ENCODE assay signal across 11 cellular contexts in the genomic region with DNA sequence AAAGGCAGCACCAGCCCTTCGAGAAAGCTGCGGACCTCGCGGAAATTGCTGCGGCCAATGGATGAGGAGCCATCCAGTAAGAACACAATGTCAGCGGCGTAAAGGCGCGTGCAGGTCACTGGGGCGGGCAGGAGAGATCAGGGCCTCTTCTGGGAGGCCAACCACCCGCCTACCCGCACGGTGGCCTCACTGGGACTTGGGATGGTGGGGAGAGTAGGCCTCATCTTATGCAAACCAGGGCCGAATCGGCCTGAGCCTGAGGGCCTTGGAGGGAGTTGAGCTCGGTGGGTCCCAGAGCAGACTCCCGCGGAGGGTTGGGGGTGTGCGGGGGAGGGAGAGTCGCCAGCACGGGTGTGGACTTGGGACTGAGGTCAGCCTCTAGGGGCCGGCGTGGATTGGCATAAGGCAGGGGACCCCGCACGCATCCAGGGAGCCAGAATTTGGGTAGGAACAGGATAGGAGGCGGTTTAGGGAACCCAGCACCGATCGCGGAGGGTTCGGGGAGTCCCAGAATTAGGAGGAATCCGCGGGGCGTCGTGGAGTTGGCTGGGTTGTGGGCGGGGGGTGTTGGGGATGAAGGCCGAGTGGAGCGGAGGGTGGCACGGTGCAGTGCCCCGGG. TPM values are rescaled to one million over a fixed set of nuclear protein-coding genes. Genes with fewer than 3 reads are reported as not detected.
DNase-seq lines count a peak whose midpoint lies in the region; ATAC-seq, FAIRE-seq and TF ChIP-seq lines count a peak whose summit lies in the region.
"Had no signal": no experiment of that assay in that cellular context is flagged by ENCODE, and none has a peak within 500 bp of the region (broad histone marks: within the 10 kb centered on the region; RNA-seq: fewer than 3 reads in every experiment).

No MANE protein-coding gene starts in this region.

- H3K36me3 Mint-ChIP-seq in activated CD8-positive, alpha-beta T cell treated with anti-CD3 and anti-CD28 coated beads for 36 hours (ENCODE audit: low read depth), result peaks cover 5% of the 10 kb centered on the region
- H3K36me3 Mint-ChIP-seq in activated CD8-positive, alpha-beta T cell treated with anti-CD3 and anti-CD28 coated beads, Interleukin-2, amount 10 ng/mL, durations not matched to agents 7 days and 5 days (ENCODE audit: low read depth), result peaks cover 13% of the 10 kb centered on the region
- H3K36me3 Mint-ChIP-seq in central memory CD8-positive, alpha-beta T cell (ENCODE audit: insufficient read depth), result peaks cover 10% of the 10 kb centered on the region

- H3K4me1 ChIP-seq in tibial nerve, result peaks cover 0 to 37% (median 11%) of the 10 kb centered on the region in 4 donors

- 28 to 34% methylated on average over 38 to 39 of the region's 39 CpGs for WGBS in tibial nerve, 2 donors

- POLR2A ChIA-PET in activated CD8-positive, alpha-beta T cell treated with anti-CD3 and anti-CD28 coated beads for 36 hours (lab: Charles Lee), result no interaction called here
- POLR2A ChIA-PET in activated CD8-positive, alpha-beta T cell treated with anti-CD3 and anti-CD28 coated beads, Interleukin-2, amount 10 ng/mL, durations not matched to agents 7 days and 5 days (lab: Charles Lee), result no interaction called here

- peaks cover 0 to 39% (median 7%) of the 10 kb centered on the region in 3 donors for H3K36me3 ChIP-seq in tibial nerve

- intact Hi-C loops in activated CD8-positive, alpha-beta T cell treated with anti-CD3 and anti-CD28 coated beads for 36 hours (cut with micrococcal nuclease), result no loop called here

- TF ChIP-seq CTCF in activated CD8-positive, alpha-beta T cell treated with anti-CD3 and anti-CD28 coated beads for 36 hours (IDR thresholded peaks at IDR 0.05), result no peak
- no peak for TF ChIP-seq CTCF in tibial nerve (IDR thresholded peaks at IDR 0.05)

- peaks cover 5% of the 10 kb centered on the region for H3K4me1 Mint-ChIP-seq in activated CD8-positive, alpha-beta T cell treated with anti-CD3 and anti-CD28 coated beads for 36 hours (ENCODE audit: low read depth)
- peaks cover 2% of the 10 kb centered on the region for H3K4me1 Mint-ChIP-seq in activated CD8-positive, alpha-beta T cell treated with anti-CD3 and anti-CD28 coated beads, Interleukin-2, amount 10 ng/mL, durations not matched to agents 7 days and 5 days (ENCODE audit: low read depth)
- peaks cover 4% of the 10 kb centered on the region for H3K4me1 Mint-ChIP-seq in central memory CD8-positive, alpha-beta T cell

- peak; percentile 5 for ATAC-seq in activated CD8-positive, alpha-beta T cell treated with anti-CD3 and anti-CD28 coated beads for 36 hours
- ATAC-seq in activated CD8-positive, alpha-beta T cell treated with anti-CD3 and anti-CD28 coated beads, Interleukin-2, amount 10 ng/mL, durations not matched to agents 7 days and 5 days, result no peak
- ATAC-seq in central memory CD8-positive, alpha-beta T cell (replicated peaks; ENCODE audit: extremely low read depth, poor library complexity, severe bottlenecking), result no peak
- ATAC-seq in GM18873 (IDR thresholded peaks at IDR 0.05; ENCODE audit: low FRiP score, unreplicated experiment), result no peak

- CTCF ChIA-PET in activated CD8-positive, alpha-beta T cell treated with anti-CD3 and anti-CD28 coated beads for 36 hours (lab: Charles Lee), result interaction anchor here (1.4 kb wide), 1 partner anchor 41 kb away, joined by 4 read pairs; a partner anchor contains a TSS
- CTCF ChIA-PET in activated CD8-positive, alpha-beta T cell treated with anti-CD3 and anti-CD28 coated beads, Interleukin-2, amount 10 ng/mL, durations not matched to agents 7 days and 5 days (lab: Charles Lee), result no interaction called here

- H3K4me3 Mint-ChIP-seq in activated CD8-positive, alpha-beta T cell treated with anti-CD3 and anti-CD28 coated beads for 36 hours, result no peak overlapping the region
- H3K4me3 Mint-ChIP-seq in activated CD8-positive, alpha-beta T cell treated with anti-CD3 and anti-CD28 coated beads, Interleukin-2, amount 10 ng/mL, durations not matched to agents 7 days and 5 days, result no peak overlapping the region
- H3K4me3 Mint-ChIP-seq in central memory CD8-positive, alpha-beta T cell, result peak overlapping the region; percentile 52

- H3K27ac ChIP-seq in tibial nerve, result peak overlapping the region in 2 of 4 donors; percentile 20 to 59

- TF ChIP-seq POLR2A in tibial nerve (IDR thresholded peaks at IDR 0.05), result no peak
- no peak for TF ChIP-seq POLR2A in GM12892 (IDR thresholded peaks at IDR 0.05; ENCODE audit: low read depth, low read length)

- no peak for FAIRE-seq in GM12892 (lab: Jason Lieb, UNC)
- FAIRE-seq: A204.1 had no signal

- H3K27me3 Mint-ChIP-seq in activated CD8-positive, alpha-beta T cell treated with anti-CD3 and anti-CD28 coated beads for 36 hours, result peaks cover 16% of the 10 kb centered on the region
- peaks cover 24% of the 10 kb centered on the region for H3K27me3 Mint-ChIP-seq in activated CD8-positive, alpha-beta T cell treated with anti-CD3 and anti-CD28 coated beads, Interleukin-2, amount 10 ng/mL, durations not matched to agents 7 days and 5 days (ENCODE audit: low read depth)
- peaks cover 45% of the 10 kb centered on the region for H3K27me3 Mint-ChIP-seq in central memory CD8-positive, alpha-beta T cell

- no peaks in the 10 kb centered on the region for H3K9me3 ChIP-seq in tibial nerve

- TF ChIP-seq EP300 in tibial nerve (IDR thresholded peaks at IDR 0.05), result no peak

- no peak overlapping the region for H3K27ac Mint-ChIP-seq in activated CD8-positive, alpha-beta T cell treated with anti-CD3 and anti-CD28 coated beads for 36 hours
- H3K27ac Mint-ChIP-seq in activated CD8-positive, alpha-beta T cell treated with anti-CD3 and anti-CD28 coated beads, Interleukin-2, amount 10 ng/mL, durations not matched to agents 7 days and 5 days, result no peak overlapping the region
- H3K27ac Mint-ChIP-seq in central memory CD8-positive, alpha-beta T cell (ENCODE audit: low read depth), result no peak overlapping the region

- no peaks in the 10 kb centered on the region for H3K9me3 Mint-ChIP-seq in activated CD8-positive, alpha-beta T cell treated with anti-CD3 and anti-CD28 coated beads for 36 hours
- no peaks in the 10 kb centered on the region for H3K9me3 Mint-ChIP-seq in activated CD8-positive, alpha-beta T cell treated with anti-CD3 and anti-CD28 coated beads, Interleukin-2, amount 10 ng/mL, durations not matched to agents 7 days and 5 days (ENCODE audit: insufficient read depth)
- no peaks in the 10 kb centered on the region for H3K9me3 Mint-ChIP-seq in central memory CD8-positive, alpha-beta T cell

- peak overlapping the region in 3 of 4 donors; percentile 18 to 44 (median 33) for H3K4me3 ChIP-seq in tibial nerve

- DNase-seq in activated CD8-positive, alpha-beta T cell treated with anti-CD3 and anti-CD28 coated beads for 36 hours, result no peak
- DNase-seq in activated CD8-positive, alpha-beta T cell treated with anti-CD3 and anti-CD28 coated beads, Interleukin-2, amount 10 ng/mL, durations not matched to agents 7 days and 5 days, result no peak
- no peak for DNase-seq in central memory CD8-positive, alpha-beta T cell (ENCODE audit: low spot score in 2 of 2)
- DNase-seq in left kidney (ENCODE audit: low read depth, low spot score) (peak; percentile 66), tibial nerve (ENCODE audit: low spot score in 2 of 2) (no peak), HPDE6-E6E7 (ENCODE audit: extremely low spot score) (no peak), GM12892 (ENCODE audit: insufficient read length) (no peak)
- DNase-seq: occipital lobe had no signal

- H3K27me3 ChIP-seq in tibial nerve, result peaks cover 0 to 13% of the 10 kb centered on the region in 2 donors

RNA-seq across cellular contexts. Expression of a gene that starts 0.6 kb away (rescaled TPM):
- 1 to 10 TPM; 1.6 to 2.2 TPM for total RNA-seq in activated CD8-positive, alpha-beta T cell treated with anti-CD3 and anti-CD28 coated beads for 36 hours
- 1 to 10 TPM; 1.2 to 1.6 TPM for total RNA-seq in activated CD8-positive, alpha-beta T cell treated with anti-CD3 and anti-CD28 coated beads, Interleukin-2, amount 10 ng/mL, durations not matched to agents 7 days and 5 days
- 10 to 100 TPM in 3 of 4 donors, 1 to 10 TPM in 1; 3.1 to 15.7 (median 15.0) TPM for total RNA-seq in tibial nerve
- 1.4 TPM for polyA plus RNA-seq in GM12892 (2012; ENCODE audit: missing spikeins)

RNA-seq across cellular contexts. Expression of a gene that starts 14.9 kb away (rescaled TPM):
- 100 to 1,000 TPM; 240 to 256 TPM for total RNA-seq in activated CD8-positive, alpha-beta T cell treated with anti-CD3 and anti-CD28 coated beads for 36 hours
- total RNA-seq in activated CD8-positive, alpha-beta T cell treated with anti-CD3 and anti-CD28 coated beads, Interleukin-2, amount 10 ng/mL, durations not matched to agents 7 days and 5 days, result 100 to 1,000 TPM; 196 to 202 TPM
- 100 to 1,000 TPM; 143 to 196 (median 186) TPM for total RNA-seq in tibial nerve
- 188 TPM for polyA plus RNA-seq in GM12892 (2012; ENCODE audit: missing spikeins)

RNA-seq across cellular contexts. Expression of a gene that starts 27.0 kb away (rescaled TPM):
- total RNA-seq in activated CD8-positive, alpha-beta T cell treated with anti-CD3 and anti-CD28 coated beads for 36 hours, result under 1 TPM in 1 of 2 experiments, not detected in 1; 0.43 TPM
- under 1 TPM in 1 of 2 experiments, not detected in 1; 0.39 TPM for total RNA-seq in activated CD8-positive, alpha-beta T cell treated with anti-CD3 and anti-CD28 coated beads, Interleukin-2, amount 10 ng/mL, durations not matched to agents 7 days and 5 days
- not detected for total RNA-seq in tibial nerve
- polyA plus RNA-seq in GM12892 (2012; ENCODE audit: missing spikeins), result not detected
- total RNA-seq: occipital lobe, subcutaneous adipose tissue had no signal

RNA-seq across cellular contexts. Expression of a gene that starts 31.0 kb away (rescaled TPM):
- not detected for total RNA-seq in activated CD8-positive, alpha-beta T cell treated with anti-CD3 and anti-CD28 coated beads for 36 hours
- not detected for total RNA-seq in activated CD8-positive, alpha-beta T cell treated with anti-CD3 and anti-CD28 coated beads, Interleukin-2, amount 10 ng/mL, durations not matched to agents 7 days and 5 days
- total RNA-seq in tibial nerve, result 1 to 10 TPM in 1 of 4 donors, not detected in 3; 1.5 TPM
- polyA plus RNA-seq in GM12892 (2012; ENCODE audit: missing spikeins), result not detected
- total RNA-seq: occipital lobe, subcutaneous adipose tissue had no signal

RNA-seq across cellular contexts. Expression of a gene that starts 37.9 kb away (rescaled TPM):
- 10 to 100 TPM; 90.8 to 94.0 TPM for total RNA-seq in activated CD8-positive, alpha-beta T cell treated with anti-CD3 and anti-CD28 coated beads for 36 hours
- 10 to 100 TPM; 42.8 to 49.1 TPM for total RNA-seq in activated CD8-positive, alpha-beta T cell treated with anti-CD3 and anti-CD28 coated beads, Interleukin-2, amount 10 ng/mL, durations not matched to agents 7 days and 5 days
- 1 to 10 TPM; 2.2 to 9.0 (median 7.6) TPM for total RNA-seq in tibial nerve
- 62.9 TPM for polyA plus RNA-seq in GM12892 (2012; ENCODE audit: missing spikeins)
